17 cellular contexts compared by ENCODE assay signal in the genomic region with DNA sequence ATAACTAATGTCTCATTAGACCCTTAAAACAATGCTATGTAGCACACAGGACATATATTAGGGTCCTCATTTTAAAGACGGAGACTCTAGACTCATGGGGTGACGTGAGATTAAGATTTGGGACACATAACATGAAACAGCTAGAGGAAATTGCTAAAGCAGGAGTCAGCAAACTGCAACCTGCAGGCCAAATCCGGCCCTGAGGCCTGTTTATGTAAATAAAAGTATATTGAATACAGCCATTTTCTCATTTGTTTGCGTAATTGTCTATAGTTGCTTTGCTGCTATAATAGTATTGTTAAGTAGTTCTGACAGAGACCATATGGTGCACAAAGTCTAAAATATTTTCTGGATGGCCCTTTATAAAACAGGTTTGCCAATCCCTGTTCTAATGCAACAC.
DNase-seq lines count a peak whose midpoint lies in the region; ATAC-seq, FAIRE-seq and TF ChIP-seq lines count a peak whose summit lies in the region.
"Had no signal": no experiment of that assay in that cellular context is flagged by ENCODE, and none has a peak within 500 bp of the region (broad histone marks: within the 10 kb centered on the region; RNA-seq: fewer than 3 reads in every experiment).

No MANE protein-coding gene starts in this region.

- no peaks in the 10 kb centered on the region for H3K27me3 ChIP-seq in MM.1S (replicated peaks; ENCODE audit: insufficient read depth, low read length)
- H3K27me3 ChIP-seq in bronchial epithelial cell (ENCODE audit: control insufficient read depth, insufficient read depth, low read length), result no peaks in the 10 kb centered on the region
- H3K27me3 ChIP-seq in keratinocyte (ENCODE audit: control insufficient read depth, extremely low read depth, insufficient read depth, low read length), result no peaks in the 10 kb centered on the region
- H3K27me3 ChIP-seq in smooth muscle cell (ENCODE audit: low read depth), result no peaks in the 10 kb centered on the region

- peak; percentile 33 for DNase-seq in MM.1S
- DNase-seq in bronchial epithelial cell (ENCODE audit: low read depth), result peak; percentile 82
- DNase-seq in keratinocyte (ENCODE audit: low read depth, low spot score), result no peak
- DNase-seq in smooth muscle cell (lab: John Stamatoyannopoulos, UW; ENCODE audit: unreplicated experiment), result no peak
- no peak for DNase-seq in EL
- no peak for DNase-seq in NCI-H524 (lab: John Stamatoyannopoulos, UW)
- DNase-seq: activated CD4-positive, alpha-beta T cell treated with anti-CD3 and anti-CD28 coated beads, Interleukin-2, amount 50 U/mL, for 48 hours; activated CD8-positive, alpha-beta memory T cell treated with anti-CD3 and anti-CD28 coated beads, Interleukin-2, amount 50 U/mL, for 4 hours; activated naive CD4-positive, alpha-beta T cell treated with anti-CD3 and anti-CD28 coated beads, Interleukin-2, amount 50 U/mL, for 16 hours; anterior cingulate cortex; CD4-positive, alpha-beta T cell; NCI-H2029; NCI-H526 treated with DMSO at 0.1 percent for 48 hours had no signal

- H3K36me3 ChIP-seq in MM.1S (replicated peaks; ENCODE audit: insufficient read depth, low read length) (no peaks in the 10 kb centered on the region), bronchial epithelial cell (ENCODE audit: control insufficient read depth, insufficient read depth, low read length) (no peaks in the 10 kb centered on the region), keratinocyte (ENCODE audit: control insufficient read depth in 2 of 2, extremely low read depth in 1 of 2, insufficient read depth in 2 of 2, low read length in 2 of 2) (no peaks in the 10 kb centered on the region), smooth muscle cell (ENCODE audit: low read depth) (no peaks in the 10 kb centered on the region)

- FAIRE-seq in bronchial epithelial cell (lab: Jason Lieb, UNC) (no peak), keratinocyte (lab: Jason Lieb, UNC) (no peak)
- FAIRE-seq: D721Med, endometrium had no signal

- H3K9me3 ChIP-seq in MM.1S (replicated peaks; ENCODE audit: insufficient read depth, low read length) (no peaks in the 10 kb centered on the region), keratinocyte (ENCODE audit: control insufficient read depth, low read depth, low read length) (no peaks in the 10 kb centered on the region), smooth muscle cell (replicated peaks; ENCODE audit: low read depth) (no peaks in the 10 kb centered on the region)

- no peak for TF ChIP-seq CTCF in MM.1S (IDR thresholded peaks at IDR 0.05; ENCODE audit: low read length)
- TF ChIP-seq CTCF in bronchial epithelial cell (IDR thresholded peaks at IDR 0.05; ENCODE audit: insufficient read depth, low read length, severe bottlenecking), result no peak
- no peak for TF ChIP-seq CTCF in keratinocyte (optimal IDR thresholded peaks at IDR 0.05 in 1 of 3, IDR thresholded peaks at IDR 0.05 in 1 of 3, conservative IDR thresholded peaks at IDR 0.05 in 1 of 3; ENCODE audit: extremely low read depth in 1 of 3, insufficient read depth in 2 of 3, low read length in 3 of 3)
- TF ChIP-seq CTCF in smooth muscle cell (IDR thresholded peaks at IDR 0.05; ENCODE audit: borderline replicate concordance, insufficient read depth, poor library complexity, severe bottlenecking), result no peak

- H3K4me1 ChIP-seq in MM.1S (ENCODE audit: low read length) (peaks cover 27% of the 10 kb centered on the region), keratinocyte (ENCODE audit: control insufficient read depth, extremely low read depth, insufficient read depth, low read length) (peaks cover 17% of the 10 kb centered on the region), smooth muscle cell (ENCODE audit: low read depth) (peaks cover 5% of the 10 kb centered on the region)

- H2AFZ ChIP-seq in MM.1S (ENCODE audit: low read length) (peak overlapping the region; percentile 40; the same call in 1 of the 2 replicates), keratinocyte (ENCODE audit: control insufficient read depth, low read length) (no peak overlapping the region), smooth muscle cell (ENCODE audit: low read depth) (peak overlapping the region; percentile 72)

- no peaks in the 10 kb centered on the region for H3K9me1 ChIP-seq in keratinocyte (ENCODE audit: control insufficient read depth, extremely low read depth, insufficient read depth, low read length)

- no peaks in the 10 kb centered on the region for H3K9me2 ChIP-seq in MM.1S (replicated peaks; ENCODE audit: insufficient read depth, low read length)

- peak overlapping the region; percentile 3; the same call in 1 of the 2 replicates for H3K27ac ChIP-seq in MM.1S (ENCODE audit: low read length)
- peak overlapping the region; percentile 44 for H3K27ac ChIP-seq in keratinocyte (ENCODE audit: control insufficient read depth, insufficient read depth, low read length)
- H3K27ac ChIP-seq in smooth muscle cell (ENCODE audit: low read depth), result peak overlapping the region; percentile 68

- H3K4me3 ChIP-seq in MM.1S (ENCODE audit: low read length) (no peak overlapping the region), bronchial epithelial cell (ENCODE audit: low read depth, low read length) (no peak overlapping the region), keratinocyte (ENCODE audit: control insufficient read depth in 2 of 3, extremely low read depth in 1 of 3, insufficient read depth in 2 of 3, low read depth in 1 of 3, low read length in 3 of 3) (no peak overlapping the region), smooth muscle cell (no peak overlapping the region)

- H3K4me2 ChIP-seq in MM.1S (ENCODE audit: low read depth, low read length), result peak overlapping the region; percentile 21; the same call in 1 of the 2 replicates
- no peak overlapping the region for H3K4me2 ChIP-seq in keratinocyte (ENCODE audit: control insufficient read depth, extremely low read depth, insufficient read depth, low read depth, low read length)
- peak overlapping the region; percentile 66 for H3K4me2 ChIP-seq in smooth muscle cell

- dilution Hi-C loops in keratinocyte (cut with MboI; ENCODE audit: extremely low pct_ligation_motif_present, low sequenced_read_pairs), result no loop called here

- no peaks in the 10 kb centered on the region for H4K20me1 ChIP-seq in MM.1S (ENCODE audit: insufficient read depth, low read length)
- H4K20me1 ChIP-seq in keratinocyte (ENCODE audit: control insufficient read depth, extremely low read depth, insufficient read depth, low read length), result no peaks in the 10 kb centered on the region
- no peaks in the 10 kb centered on the region for H4K20me1 ChIP-seq in smooth muscle cell (ENCODE audit: low read depth)

- H3F3A ChIP-seq in MM.1S (ENCODE audit: insufficient read depth, low read length) (no peaks in the 10 kb centered on the region), smooth muscle cell (ENCODE audit: low read depth) (peaks cover 5% of the 10 kb centered on the region)

- ATAC-seq in HG03039 (IDR thresholded peaks at IDR 0.05; ENCODE audit: unreplicated experiment), result no peak
- ATAC-seq in GM21737 (IDR thresholded peaks at IDR 0.05; ENCODE audit: unreplicated experiment), result no peak

- 51% methylated on average over 4 of the region's 4 CpGs for WGBS in smooth muscle cell (ENCODE audit: low lambda C conversion rate)

- no peaks in the 10 kb centered on the region for H3K79me2 ChIP-seq in MM.1S (ENCODE audit: low read length)
- no peaks in the 10 kb centered on the region for H3K79me2 ChIP-seq in keratinocyte (ENCODE audit: control insufficient read depth, insufficient read depth, low read length)
- H3K79me2 ChIP-seq in smooth muscle cell (ENCODE audit: low read depth), result no peaks in the 10 kb centered on the region

- H3K9ac ChIP-seq in MM.1S (ENCODE audit: low read length) (no peak overlapping the region), keratinocyte (ENCODE audit: control insufficient read depth, extremely low read depth, insufficient read depth, low read length) (no peak overlapping the region), smooth muscle cell (ENCODE audit: low read depth) (no peak overlapping the region)

Comparison
In these comparisons a context has a peak if more than half of its experiments do, and no peak if none do; other contexts are left out.
1. DNase-seq: peak in MM.1S (single experiment) and bronchial epithelial cell (single experiment); none in keratinocyte (single experiment), smooth muscle cell (single experiment), EL (single experiment) and NCI-H524 (0 of 2).
2. H3K27ac ChIP-seq: peak in every context shown above with its lines; median percentile 68 in smooth muscle cell; 44 in keratinocyte; 3 in MM.1S.